ENCODE assay signal across 1 cellular context in the genomic region with DNA sequence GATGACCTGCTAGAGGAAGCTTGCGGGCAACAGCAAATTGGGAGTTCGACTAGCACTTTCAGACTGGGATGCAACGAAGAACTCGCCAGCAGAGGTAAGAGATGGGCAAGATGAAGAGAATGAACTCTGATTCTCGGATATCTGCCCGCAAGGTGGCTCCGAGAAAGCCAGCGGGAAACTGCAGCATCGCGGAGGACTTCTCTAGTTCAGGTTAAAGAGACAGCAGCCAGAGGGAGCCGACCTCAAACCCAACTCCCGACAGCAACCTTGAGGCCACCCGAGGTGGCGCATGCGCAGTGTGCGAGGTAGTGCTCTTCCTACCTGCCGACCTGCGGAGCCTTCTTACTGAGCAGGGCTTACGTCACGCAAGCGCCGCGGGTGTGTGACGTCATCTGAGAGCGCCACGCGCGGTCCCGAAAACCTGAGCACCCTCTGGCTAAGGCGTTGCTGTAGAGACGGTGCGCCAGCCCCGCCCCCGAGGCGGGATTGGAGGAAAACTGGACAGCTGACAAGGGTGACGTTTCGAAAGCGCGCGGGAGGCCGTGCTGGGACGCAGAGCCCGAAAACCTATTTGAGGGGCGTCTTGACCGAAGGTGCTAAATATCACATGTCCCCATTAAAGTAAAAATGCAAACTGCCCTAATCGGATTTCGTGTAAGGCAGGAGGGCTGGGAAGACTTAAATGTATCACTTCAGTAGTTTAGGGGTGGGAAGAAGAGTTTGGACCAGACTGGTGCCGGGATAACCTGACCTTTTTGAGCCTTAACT.
TF ChIP-seq lines count a peak whose summit lies in the region.

No MANE protein-coding gene starts in this region.

TF ChIP-seq in SK-N-SH, 30 proteins besides CTCF, POLR2A, EP300 and RAD21 (continued from another document):
- TF ChIP-seq YY1 (IDR thresholded peaks at IDR 0.05; ENCODE audit: low read depth) (no peak), FOXM1 (IDR thresholded peaks at IDR 0.05; ENCODE audit: low read depth) (no peak), TCF12 (IDR thresholded peaks at IDR 0.05) (no peak), SMC3 (IDR thresholded peaks at IDR 0.05; ENCODE audit: low read depth, low read length) (peak; percentile 23; the same call in 1 of the 2 replicates), CHD2 (IDR thresholded peaks at IDR 0.05; ENCODE audit: low read length, partially characterized antibody) (peak; percentile 87), SIN3A (IDR thresholded peaks at IDR 0.05; ENCODE audit: borderline replicate concordance, low read depth, low read length) (peak; percentile 67; the same call in 1 of the 2 replicates), TAF1 (IDR thresholded peaks at IDR 0.05; ENCODE audit: borderline replicate concordance, low read depth, low read length) (0 out of 2 replicates have a peak, but pooled peaks have one; percentile 38), FOXJ3 (CRISPR knock-in tag; IDR thresholded peaks at IDR 0.05) (no peak), POLR2AphosphoS5 (IDR thresholded peaks at IDR 0.05; ENCODE audit: low read depth, low read length) (peak; percentile 81), JUND (IDR thresholded peaks at IDR 0.05) (no peak)
- TF ChIP-seq, protein P1, sequence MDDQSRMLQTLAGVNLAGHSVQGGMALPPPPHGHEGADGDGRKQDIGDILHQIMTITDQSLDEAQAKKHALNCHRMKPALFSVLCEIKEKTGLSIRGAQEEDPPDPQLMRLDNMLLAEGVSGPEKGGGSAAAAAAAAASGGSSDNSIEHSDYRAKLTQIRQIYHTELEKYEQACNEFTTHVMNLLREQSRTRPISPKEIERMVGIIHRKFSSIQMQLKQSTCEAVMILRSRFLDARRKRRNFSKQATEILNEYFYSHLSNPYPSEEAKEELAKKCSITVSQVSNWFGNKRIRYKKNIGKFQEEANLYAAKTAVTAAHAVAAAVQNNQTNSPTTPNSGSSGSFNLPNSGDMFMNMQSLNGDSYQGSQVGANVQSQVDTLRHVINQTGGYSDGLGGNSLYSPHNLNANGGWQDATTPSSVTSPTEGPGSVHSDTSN (IDR thresholded peaks at IDR 0.05), result no peak
- TF ChIP-seq, protein P2, sequence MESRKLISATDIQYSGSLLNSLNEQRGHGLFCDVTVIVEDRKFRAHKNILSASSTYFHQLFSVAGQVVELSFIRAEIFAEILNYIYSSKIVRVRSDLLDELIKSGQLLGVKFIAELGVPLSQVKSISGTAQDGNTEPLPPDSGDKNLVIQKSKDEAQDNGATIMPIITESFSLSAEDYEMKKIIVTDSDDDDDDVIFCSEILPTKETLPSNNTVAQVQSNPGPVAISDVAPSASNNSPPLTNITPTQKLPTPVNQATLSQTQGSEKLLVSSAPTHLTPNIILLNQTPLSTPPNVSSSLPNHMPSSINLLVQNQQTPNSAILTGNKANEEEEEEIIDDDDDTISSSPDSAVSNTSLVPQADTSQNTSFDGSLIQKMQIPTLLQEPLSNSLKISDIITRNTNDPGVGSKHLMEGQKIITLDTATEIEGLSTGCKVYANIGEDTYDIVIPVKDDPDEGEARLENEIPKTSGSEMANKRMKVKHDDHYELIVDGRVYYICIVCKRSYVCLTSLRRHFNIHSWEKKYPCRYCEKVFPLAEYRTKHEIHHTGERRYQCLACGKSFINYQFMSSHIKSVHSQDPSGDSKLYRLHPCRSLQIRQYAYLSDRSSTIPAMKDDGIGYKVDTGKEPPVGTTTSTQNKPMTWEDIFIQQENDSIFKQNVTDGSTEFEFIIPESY (IDR thresholded peaks at IDR 0.05; ENCODE audit: borderline replicate concordance, low read depth), result no peak
- TF ChIP-seq, protein P3, sequence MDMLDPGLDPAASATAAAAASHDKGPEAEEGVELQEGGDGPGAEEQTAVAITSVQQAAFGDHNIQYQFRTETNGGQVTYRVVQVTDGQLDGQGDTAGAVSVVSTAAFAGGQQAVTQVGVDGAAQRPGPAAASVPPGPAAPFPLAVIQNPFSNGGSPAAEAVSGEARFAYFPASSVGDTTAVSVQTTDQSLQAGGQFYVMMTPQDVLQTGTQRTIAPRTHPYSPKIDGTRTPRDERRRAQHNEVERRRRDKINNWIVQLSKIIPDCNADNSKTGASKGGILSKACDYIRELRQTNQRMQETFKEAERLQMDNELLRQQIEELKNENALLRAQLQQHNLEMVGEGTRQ (IDR thresholded peaks at IDR 0.05; ENCODE audit: borderline replicate concordance, low read depth, low read length), result peak; percentile 66
